ENCODE assay signal across 12 cellular contexts in the genomic region with DNA sequence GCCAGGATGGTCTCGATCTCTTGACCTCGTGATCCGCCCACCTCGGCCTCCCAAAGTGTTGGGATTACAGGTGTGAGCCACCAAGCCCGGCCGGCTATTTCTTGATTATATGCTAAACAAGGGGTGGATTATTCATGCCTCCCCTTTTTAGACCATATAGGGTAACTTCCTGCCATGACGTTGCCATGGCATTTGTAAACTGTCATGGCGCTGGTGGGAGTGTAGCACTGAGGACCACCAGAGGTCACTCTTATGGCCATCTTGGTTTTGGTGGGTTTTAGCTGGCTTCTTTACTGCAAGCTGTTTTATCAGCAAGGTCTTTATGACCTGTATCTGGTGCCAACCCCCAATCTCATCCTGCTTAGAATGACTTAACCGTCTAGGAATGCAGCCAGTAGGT. TPM values are rescaled to one million over a fixed set of nuclear protein-coding genes. Genes with fewer than 3 reads are reported as not detected.
DNase-seq lines count a peak whose midpoint lies in the region; ATAC-seq, FAIRE-seq and TF ChIP-seq lines count a peak whose summit lies in the region.
"Not testable (repeated sequence)": the region's sequence is repeated elsewhere in the genome, so short reads cannot be mapped to it uniquely, and the experiment has no call there.
"Had no signal": no experiment of that assay in that cellular context is flagged by ENCODE, and none has a peak within 500 bp of the region (broad histone marks: within the 10 kb centered on the region; RNA-seq: fewer than 3 reads in every experiment).

No MANE protein-coding gene starts in this region.

- not testable (repeated sequence) for H3K4me1 ChIP-seq in H9 (ENCODE audit: insufficient read depth, low read length); PC-3 (ENCODE audit: insufficient read depth, low read length); endodermal cell (ENCODE audit: control insufficient read depth, insufficient read depth, low read length)

- not testable (repeated sequence) for H3K23me2 ChIP-seq in H9 (ENCODE audit: insufficient read length, low read depth, low read length, poor library complexity, severe bottlenecking)

- not testable (repeated sequence) for H3K23ac ChIP-seq in H9 (ENCODE audit: insufficient read length, low read depth, low read length)

- not testable (repeated sequence) for H3K9ac ChIP-seq in H9 (ENCODE audit: extremely low read depth, insufficient read length, low read length); PC-3 (ENCODE audit: low read length); endodermal cell (ENCODE audit: extremely low read depth, low read length, poor library complexity, severe bottlenecking)

- POLR2A ChIA-PET in PC-3 (lab: Charles Lee; ENCODE audit: unreplicated experiment) = not testable (repeated sequence)

- H2AK5ac ChIP-seq in H9 (ENCODE audit: insufficient read length, low read length) = not testable (repeated sequence)

- not testable (repeated sequence) for H3K27me3 ChIP-seq in H9 (ENCODE audit: insufficient read depth, low read length); PC-3 (ENCODE audit: low read length); brain microvascular endothelial cell (replicated peaks); endodermal cell (ENCODE audit: control insufficient read depth, insufficient read depth, low read length, poor library complexity, severe bottlenecking)

- H3T11ph ChIP-seq in H9 (ENCODE audit: low read length) = not testable (repeated sequence)

- not testable (repeated sequence) for H3K14ac ChIP-seq in H9 (ENCODE audit: insufficient read depth, low read length)

- not testable (repeated sequence) for FAIRE-seq in urothelium cell line (lab: Jason Lieb, UNC)

- in situ Hi-C loops in brain microvascular endothelial cell (cut with HindIII; ENCODE audit: low pct_ligation_motif_present, low sequenced_read_pairs) = not testable (repeated sequence)

- not testable (repeated sequence) for H3K18ac ChIP-seq in H9 (ENCODE audit: insufficient read length, low read depth, low read length)

- intact Hi-C loops in PC-3 (cut with micrococcal nuclease) = not testable (repeated sequence)

- TF ChIP-seq CTCF in H9 (conservative IDR thresholded peaks at IDR 0.05) = peak; percentile 29; the same call in 2 of the 3 replicates
- not testable (repeated sequence) for TF ChIP-seq CTCF in PC-3 (conservative IDR thresholded peaks at IDR 0.05; ENCODE audit: low read depth, low read length); brain microvascular endothelial cell (IDR thresholded peaks at IDR 0.05; ENCODE audit: low read depth, low read length, missing control alignments)
- peak; percentile 36 for TF ChIP-seq CTCF in endodermal cell (conservative IDR thresholded peaks at IDR 0.05)

- H2BK120ac ChIP-seq in H9 (ENCODE audit: low read depth, low read length, poor library complexity, severe bottlenecking) = not testable (repeated sequence)

- not testable (repeated sequence) for H3K36me3 ChIP-seq in PC-3 (ENCODE audit: low read depth, low read length); brain microvascular endothelial cell (replicated peaks); endodermal cell (ENCODE audit: control insufficient read depth, insufficient read depth, low read length)

- CTCF ChIA-PET in PC-3 (lab: Charles Lee) = not testable (repeated sequence)

- not testable (repeated sequence) for H4K20me1 ChIP-seq in H9 (ENCODE audit: control insufficient read depth, insufficient read depth, insufficient read length); PC-3 (ENCODE audit: low read length)

- H3K27ac ChIP-seq in H9 (ENCODE audit: insufficient read length, low read depth, low read length); PC-3 (ENCODE audit: low read length); brain microvascular endothelial cell; endodermal cell (ENCODE audit: low read depth, low read length): not testable (repeated sequence)

- peaks cover 11 to 27% of the 10 kb centered on the region in 2 experiments for H3K4me1 Mint-ChIP-seq in H9
- H3K4me1 Mint-ChIP-seq in endodermal cell = not testable (repeated sequence)

- not testable (repeated sequence) for H4K8ac ChIP-seq in H9 (replicated peaks; ENCODE audit: insufficient read length, low read depth, low read length)

- WGBS in H9 (ENCODE audit: extremely low coverage, insufficient read length, low lambda C conversion rate) = no CpG with 5 or more reads among the region's 9 CpGs
- 93 to 100% methylated on average over 2 to 9 of the region's 9 CpGs for WGBS in endodermal cell (ENCODE audit: insufficient coverage in 1 of 2, insufficient read length in 1 of 2), 2 experiments

- H3K9me3 Mint-ChIP-seq in H9 = not testable (repeated sequence)
- H3K9me3 Mint-ChIP-seq in endodermal cell = peaks cover 11% of the 10 kb centered on the region

- not testable (repeated sequence) for H4K5ac ChIP-seq in H9 (ENCODE audit: insufficient read length, low read depth, low read length)

- H2AFZ ChIP-seq in H9 (ENCODE audit: low read length); PC-3 (ENCODE audit: low read length): not testable (repeated sequence)

- H2BK12ac ChIP-seq in H9 (ENCODE audit: insufficient read length, low read depth, low read length) = not testable (repeated sequence)

- H2BK5ac ChIP-seq in H9 (ENCODE audit: insufficient read length, low read length) = not testable (repeated sequence)

- not testable (repeated sequence) for H3K56ac ChIP-seq in H9 (ENCODE audit: insufficient read length, low read depth, low read length)

- not testable (repeated sequence) for H3K9me2 ChIP-seq in PC-3 (replicated peaks; ENCODE audit: low read length)

- H3K4me3 Mint-ChIP-seq in H9, endodermal cell: not testable (repeated sequence)

- not testable (repeated sequence) for H3K79me2 ChIP-seq in H9 (ENCODE audit: insufficient read depth, low read length); PC-3 (ENCODE audit: low read length)

- not testable (repeated sequence) for H4K91ac ChIP-seq in H9 (ENCODE audit: insufficient read length, low read depth, low read length)

- not testable (repeated sequence) for H3K4ac ChIP-seq in H9 (ENCODE audit: low read depth, low read length)

- H2BK20ac ChIP-seq in H9 (ENCODE audit: low read depth, low read length, poor library complexity, severe bottlenecking) = not testable (repeated sequence)

- H3K79me1 ChIP-seq in H9 (ENCODE audit: insufficient read depth, low read depth, low read length, poor library complexity, severe bottlenecking) = not testable (repeated sequence)

- H3K36me3 Mint-ChIP-seq in H9 (ENCODE audit: insufficient read depth in 1 of 3, low read depth in 3 of 3); endodermal cell (ENCODE audit: low read depth): not testable (repeated sequence)

- not testable (repeated sequence) for H3K27me3 Mint-ChIP-seq in H9 (ENCODE audit: low read depth); endodermal cell (ENCODE audit: insufficient read depth)

- DNase-seq in ELF-1 (ENCODE audit: low read depth, low spot score) (peak; percentile 46), PC-3 (peak; percentile 25), amniotic epithelial cell (ENCODE audit: low read depth) (peak; percentile 30), brain microvascular endothelial cell (peak; percentile 2), endodermal cell (peak; percentile 56), islet precursor cell (peak; percentile 66), urothelium cell line (ENCODE audit: low spot score) (peak; percentile 26)
- DNase-seq in H9 = not testable (repeated sequence)

- not testable (repeated sequence) for H3K9me3 ChIP-seq in H9 (ENCODE audit: control insufficient read depth, low read depth, low read length); PC-3 (ENCODE audit: low read length); endodermal cell (ENCODE audit: control insufficient read depth, low read length)

- not testable (repeated sequence) for H3K27ac Mint-ChIP-seq in H9, endodermal cell

- not testable (repeated sequence) for ATAC-seq in PC-3

- BruUV-seq in PC-3 (replicated peaks; lab: Mats Ljungman, UMichigan) = not testable (repeated sequence)

- H3F3A ChIP-seq in PC-3 (ENCODE audit: low read length, unreplicated experiment) = not testable (repeated sequence)

- H3K4me2 ChIP-seq in H9 (ENCODE audit: insufficient read depth, insufficient read length, low read length); PC-3 (ENCODE audit: low read length): not testable (repeated sequence)

- not testable (repeated sequence) for H3K4me3 ChIP-seq in PC-3 (ENCODE audit: low read length); brain microvascular endothelial cell (ENCODE audit: low read depth, low read length)
- H3K4me3 ChIP-seq in endodermal cell (ENCODE audit: low read length) = peak overlapping the region; percentile 62

- not testable (repeated sequence) for H2BK15ac ChIP-seq in H9 (ENCODE audit: low read depth, low read length)

RNA-seq across cellular contexts. Expression of a gene that starts 22.9 kb away (rescaled TPM):
- total RNA-seq in H9 (2021) (22.7 and 24.0 TPM in 2 replicates), PC-3 (2014; rRNA removed) (190 and 210 TPM in 2 replicates), endodermal cell (10 to 100 TPM; 18.8 to 23.6 TPM)
- polyA plus RNA-seq in endodermal cell (2013, experiment 1 of 2) = 6.3 TPM
- 6.1 TPM for polyA plus RNA-seq in endodermal cell (2013, experiment 2 of 2)

RNA-seq across cellular contexts. Expression of a gene that starts 46.8 kb away (rescaled TPM):
- total RNA-seq in H9 (2021) = 9.2 and 9.7 TPM in 2 replicates
- total RNA-seq in PC-3 (2014; rRNA removed) = not detected in 2 replicates
- total RNA-seq in endodermal cell = 1 to 10 TPM; 4.8 to 7.5 TPM
- 3.7 TPM for polyA plus RNA-seq in endodermal cell (2013, experiment 1 of 2)
- 4.2 TPM for polyA plus RNA-seq in endodermal cell (2013, experiment 2 of 2)
- total RNA-seq: GM23248, HepG2 had no signal
- polyA plus RNA-seq: AG04450; CD4-positive, alpha-beta memory T cell; GM23248; HepG2 had no signal
